ENCODE assay signal across 14 cellular contexts in the genomic region with DNA sequence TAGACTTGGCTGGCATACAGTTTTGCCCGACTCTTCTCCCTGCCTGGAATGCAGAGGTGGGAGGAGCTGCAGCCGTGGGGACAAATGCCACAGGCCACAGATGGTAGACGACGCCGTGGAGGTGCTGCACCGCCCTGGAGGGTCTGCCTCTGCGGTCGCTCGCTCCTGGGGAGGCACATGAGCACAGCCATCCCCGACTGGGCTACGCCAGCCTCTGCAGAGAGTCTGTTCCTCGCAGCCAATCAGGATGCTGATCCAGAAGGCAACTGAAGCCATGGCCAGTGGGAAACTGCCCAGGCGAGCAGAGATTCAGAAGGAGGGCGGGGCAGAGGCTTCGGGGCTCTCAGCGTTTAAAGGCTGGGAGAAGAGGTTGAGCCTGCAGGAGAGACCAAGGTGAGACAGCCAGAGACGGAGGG. TPM values are rescaled to one million over a fixed set of nuclear protein-coding genes. Genes with fewer than 3 reads are reported as not detected.
DNase-seq lines count a peak whose midpoint lies in the region; ATAC-seq, FAIRE-seq and TF ChIP-seq lines count a peak whose summit lies in the region.
"Had no signal": no experiment of that assay in that cellular context is flagged by ENCODE, and none has a peak within 500 bp of the region (broad histone marks: within the 10 kb centered on the region; RNA-seq: fewer than 3 reads in every experiment).

No MANE protein-coding gene starts in this region.

- no peak overlapping the region for H2AFZ ChIP-seq in H1 (ENCODE audit: low read length)

- no peak overlapping the region for H2BK15ac ChIP-seq in H1 (ENCODE audit: low read length)

- no peaks in the 10 kb centered on the region; a peak in 1 of 7 replicates for H3K27me3 ChIP-seq in H1 (replicated peaks in 1 of 4; ENCODE audit: control insufficient read depth in 3 of 4, extremely low read depth in 1 of 4, insufficient read depth in 3 of 4, low read length in 3 of 4)

- H4K5ac ChIP-seq in H1 (ENCODE audit: insufficient read length, low read depth, low read length), result no peak overlapping the region

- H3K4me2 ChIP-seq in H1 (ENCODE audit: insufficient read depth in 1 of 2, low read depth in 2 of 2, low read length in 2 of 2), result no peak overlapping the region

- H2BK120ac ChIP-seq in H1 (replicated peaks; ENCODE audit: low read depth, low read length), result no peak overlapping the region

- no peak for ATAC-seq in GM18873 (IDR thresholded peaks at IDR 0.05; ENCODE audit: low FRiP score, unreplicated experiment)
- ATAC-seq: sciatic nerve had no signal

- no peak for TF ChIP-seq CTCF in H1 (IDR thresholded peaks at IDR 0.05; ENCODE audit: control extremely low read depth in 1 of 3, insufficient read depth in 1 of 3, low read depth in 1 of 3, low read length in 3 of 3)

- H4K91ac ChIP-seq in H1 (replicated peaks; ENCODE audit: insufficient read length, low read length), result no peak overlapping the region

- no peaks in the 10 kb centered on the region for H3K79me1 ChIP-seq in H1 (ENCODE audit: low read depth, low read length)

- POLR2A ChIA-PET in H1 (lab: Charles Lee; ENCODE audit: partially characterized antibody), result interaction anchor here (0.5 to 1.1 kb wide), 2 partner anchors 16 to 805 kb away, joined by 3 to 4 read pairs; no protein-coding TSS in a partner anchor

- TF ChIP-seq RAD21 in H1 (IDR thresholded peaks at IDR 0.05 in 1 of 2, conservative IDR thresholded peaks at IDR 0.05 in 1 of 2; ENCODE audit: low read depth in 2 of 2, low read length in 2 of 2), result no peak

- no peak overlapping the region for H3K23ac ChIP-seq in H1 (ENCODE audit: insufficient read length)

- no peak overlapping the region for H3K9ac ChIP-seq in H1 (replicated peaks in 1 of 4; ENCODE audit: extremely low read depth in 1 of 4, low read depth in 3 of 4, low read length in 3 of 4)

- H3K4me1 ChIP-seq in H1 (replicated peaks in 1 of 4; ENCODE audit: control insufficient read depth in 3 of 4, insufficient read depth in 4 of 4, low read length in 3 of 4), result peaks cover 0 to 10% (median 6%) of the 10 kb centered on the region in 4 experiments; a peak in 6 of 7 replicates

- H2AK5ac ChIP-seq in H1 (ENCODE audit: low read depth, low read length), result no peak overlapping the region

- no peak overlapping the region for H3K4ac ChIP-seq in H1 (replicated peaks; ENCODE audit: insufficient read length, low read depth, low read length)

- H3K56ac ChIP-seq in H1 (replicated peaks; ENCODE audit: insufficient read length, low read depth, low read length), result no peak overlapping the region

- H3K18ac ChIP-seq in H1 (ENCODE audit: extremely low read depth, low read length), result no peak overlapping the region

- DNase-seq in EH (ENCODE audit: low read depth), result peak; percentile 57
- peak; percentile 30 for DNase-seq in NCI-H69 (lab: John Stamatoyannopoulos, UW)
- DNase-seq in H1 (ENCODE audit: low read depth in 1 of 2, low spot score in 2 of 2), result no peak
- DNase-seq in posterior vena cava (ENCODE audit: low spot score), result peak; percentile 78
- DNase-seq in NOMO-1 treated with dmso at 0.1 percent for 144 hours (lab: John Stamatoyannopoulos, UW; ENCODE audit: unreplicated experiment), result no peak
- DNase-seq in NCI-H2107 treated with DMSO at 0.1 percent for 48 hours (lab: John Stamatoyannopoulos, UW; ENCODE audit: unreplicated experiment), result no peak
- DNase-seq in NCI-H2171 treated with DMSO at 0.1 percent for 48 hours (lab: John Stamatoyannopoulos, UW), result no peak
- DNase-seq: activated CD4-positive, alpha-beta T cell treated with anti-CD3 and anti-CD28 coated beads for 4 hours; activated gamma-delta T cell treated with Interleukin-2 at 50 U/mL for 16 hours; NCI-H1105 treated with DMSO at 0.1 percent for 48 hours; SW 1271 had no signal

- no peak overlapping the region for H2BK20ac ChIP-seq in H1 (ENCODE audit: low read length)

- no peaks in the 10 kb centered on the region for H3K79me2 ChIP-seq in H1 (ENCODE audit: control insufficient read depth in 1 of 2, insufficient read depth in 2 of 2, low read length in 2 of 2)

- no peak overlapping the region for H3K4me3 ChIP-seq in H1 (ENCODE audit: extremely low read depth in 1 of 4, insufficient read depth in 2 of 4, low read depth in 3 of 4, low read length in 4 of 4)

- CTCF ChIA-PET in H1 (lab: Charles Lee; ENCODE audit: partially characterized antibody), result interaction anchor here (1.1 kb wide), 1 partner anchor 26 kb away, joined by 4 read pairs; no protein-coding TSS in a partner anchor

- H4K8ac ChIP-seq in H1 (ENCODE audit: extremely low read depth, insufficient read depth, low read length), result 0 out of 2 replicates have a peak overlapping the region, but pooled peaks have one; percentile 60

- no peaks in the 10 kb centered on the region for H3K23me2 ChIP-seq in H1 (ENCODE audit: low read depth, low read length)

- intact Hi-C loops in posterior vena cava (cut with DNase I), result no loop called here

- H3K36me3 ChIP-seq in H1 (ENCODE audit: control insufficient read depth in 2 of 4, insufficient read depth in 4 of 4, low read length in 3 of 4), result no peaks in the 10 kb centered on the region

- no peak for FAIRE-seq in H1 (lab: Jason Lieb, UNC)

- H2BK12ac ChIP-seq in H1 (ENCODE audit: low read depth, low read length), result peak overlapping the region; percentile 27; the same call in 1 of the 2 replicates

- no peak overlapping the region for H3K14ac ChIP-seq in H1 (ENCODE audit: insufficient read length)

- no peak for TF ChIP-seq POLR2A in H1 (IDR thresholded peaks at IDR 0.05; ENCODE audit: control extremely low read depth in 1 of 2, low read depth in 2 of 2, low read length in 2 of 2)

- H3K9me3 ChIP-seq in H1 (ENCODE audit: insufficient read depth in 2 of 2, low read depth in 1 of 2, low read length in 1 of 2), result no peaks in the 10 kb centered on the region

- no peaks in the 10 kb centered on the region for H4K20me1 ChIP-seq in H1 (replicated peaks in 1 of 2; ENCODE audit: control insufficient read depth in 1 of 2, insufficient read depth in 2 of 2, low read length in 2 of 2)

- WGBS in H1 (ENCODE audit: extremely low coverage in 1 of 2, insufficient coverage in 1 of 2, insufficient read length in 1 of 2, insufficient replicate concordance in 2 of 2, low coverage in 1 of 2, low lambda C conversion rate in 2 of 2, missing lambda C conversion rate in 1 of 2), 2 experiments, result 88% methylated on average over 17 of the region's 17 CpGs; no CpG with 5 or more reads in 1 of the 2 experiments

- no peak overlapping the region for H2BK5ac ChIP-seq in H1 (ENCODE audit: low read depth, low read length)

- TF ChIP-seq EP300 in H1 (IDR thresholded peaks at IDR 0.05; ENCODE audit: borderline replicate concordance in 1 of 2, low read depth in 2 of 2, low read length in 2 of 2), result no peak

- no peak overlapping the region for H3K27ac ChIP-seq in H1 (ENCODE audit: low read depth, low read length)

TF ChIP-seq in H1, 55 proteins besides CTCF, POLR2A, EP300 and RAD21 (continues in another document):
- TF ChIP-seq, protein P1, sequence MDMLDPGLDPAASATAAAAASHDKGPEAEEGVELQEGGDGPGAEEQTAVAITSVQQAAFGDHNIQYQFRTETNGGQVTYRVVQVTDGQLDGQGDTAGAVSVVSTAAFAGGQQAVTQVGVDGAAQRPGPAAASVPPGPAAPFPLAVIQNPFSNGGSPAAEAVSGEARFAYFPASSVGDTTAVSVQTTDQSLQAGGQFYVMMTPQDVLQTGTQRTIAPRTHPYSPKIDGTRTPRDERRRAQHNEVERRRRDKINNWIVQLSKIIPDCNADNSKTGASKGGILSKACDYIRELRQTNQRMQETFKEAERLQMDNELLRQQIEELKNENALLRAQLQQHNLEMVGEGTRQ (IDR thresholded peaks at IDR 0.05; ENCODE audit: low read length), result no peak
- TF ChIP-seq SAP30 (IDR thresholded peaks at IDR 0.05; ENCODE audit: insufficient read depth, insufficient replicate concordance, low read length) (no peak), RXRA (IDR thresholded peaks at IDR 0.05; ENCODE audit: insufficient read depth, low read depth, low read length) (no peak), RFX5 (IDR thresholded peaks at IDR 0.05; ENCODE audit: borderline replicate concordance, low read depth, low read length) (no peak), RBBP5 (IDR thresholded peaks at IDR 0.05; ENCODE audit: borderline replicate concordance, low read depth, low read length) (no peak)

RNA-seq across cellular contexts. Expression of gene LRRC15, which starts 11.9 kb away (rescaled TPM):
- 0.37 and 0.40 TPM in 2 replicates for total RNA-seq in H1 (2021; fragmentation: NEBNext Ultra II Directional; extraction: Animal tissue kit (Norgen Biotek cat#: 25700))
- polyA plus RNA-seq in H1 (2011; rRNA removed), result 0.15 and 0.17 TPM in 2 replicates
- 0.08 TPM for polyA plus RNA-seq in H1 (2011; cell fraction: cytosol; rRNA removed)
- 0.19 TPM for polyA plus RNA-seq in H1 (2011; cell fraction: nucleus; rRNA removed)
- 0.11 to 0.16 TPM (median 0.16 TPM) in 3 of 4 replicates, not detected in the other for polyA plus RNA-seq in H1 (2012, experiment 1 of 2)
- polyA plus RNA-seq in H1 (2012, experiment 2 of 2), result 0.07 TPM
- polyA plus RNA-seq in H1 (2013, experiment 1 of 2), result 0.34 TPM
- 0.42 TPM for polyA plus RNA-seq in H1 (2013, experiment 2 of 2)
- 0.17 and 0.32 TPM in 2 replicates for polyA minus RNA-seq in H1 (2011; rRNA and poly(A)+ RNA removed)
- not detected for polyA minus RNA-seq in H1 (2011; cell fraction: cytosol; rRNA and poly(A)+ RNA removed)
- polyA minus RNA-seq in H1 (2011; cell fraction: nucleus; rRNA and poly(A)+ RNA removed), result 0.10 TPM
- total RNA-seq in posterior vena cava, result 1 to 10 TPM; 2.3 to 3.0 TPM

RNA-seq across cellular contexts. Expression of gene GP5, which starts 17.6 kb away (rescaled TPM):
- 0.10 and 0.13 TPM in 2 replicates for total RNA-seq in H1 (2021; fragmentation: NEBNext Ultra II Directional; extraction: Animal tissue kit (Norgen Biotek cat#: 25700))
- 0.05 and 0.14 TPM in 2 replicates for polyA plus RNA-seq in H1 (2011; rRNA removed)
- polyA plus RNA-seq in H1 (2011; cell fraction: cytosol; rRNA removed), result 0.05 TPM
- 0.06 TPM for polyA plus RNA-seq in H1 (2011; cell fraction: nucleus; rRNA removed)
- polyA plus RNA-seq in H1 (2012, experiment 1 of 2), result 0.05 to 0.10 TPM (median 0.07 TPM) in 3 of 4 replicates, not detected in the other
- polyA plus RNA-seq in H1 (2012, experiment 2 of 2), result 0.09 TPM
- polyA plus RNA-seq in H1 (2013, experiment 1 of 2), result 0.04 TPM
- polyA plus RNA-seq in H1 (2013, experiment 2 of 2), result 0.02 TPM
- polyA minus RNA-seq in H1 (2011; rRNA and poly(A)+ RNA removed), result 0.07 and 0.13 TPM in 2 replicates
- not detected for polyA minus RNA-seq in H1 (2011; cell fraction: cytosol; rRNA and poly(A)+ RNA removed)
- polyA minus RNA-seq in H1 (2011; cell fraction: nucleus; rRNA and poly(A)+ RNA removed), result 0.20 TPM
- total RNA-seq in posterior vena cava, result under 1 TPM; 0.05 to 0.09 TPM
- total RNA-seq: H4 had no signal

RNA-seq across cellular contexts. Expression of gene CPN2, which starts 30.3 kb away (rescaled TPM):
- total RNA-seq in H1 (2021; fragmentation: NEBNext Ultra II Directional; extraction: Animal tissue kit (Norgen Biotek cat#: 25700)), result not detected in 2 replicates
- 0.03 TPM in 1 of 2 replicates, not detected in the other for polyA plus RNA-seq in H1 (2011; rRNA removed)
- not detected for polyA plus RNA-seq in H1 (2011; cell fraction: cytosol; rRNA removed)
- polyA plus RNA-seq in H1 (2011; cell fraction: nucleus; rRNA removed), result not detected
- 0.12 TPM in 1 of 4 replicates, not detected in the others for polyA plus RNA-seq in H1 (2012, experiment 1 of 2)
- polyA plus RNA-seq in H1 (2012, experiment 2 of 2), result not detected
- 0.02 TPM for polyA plus RNA-seq in H1 (2013, experiment 1 of 2)
- 0.02 TPM for polyA plus RNA-seq in H1 (2013, experiment 2 of 2)
- not detected in 2 replicates for polyA minus RNA-seq in H1 (2011; rRNA and poly(A)+ RNA removed)
- not detected for polyA minus RNA-seq in H1 (2011; cell fraction: cytosol; rRNA and poly(A)+ RNA removed)
- polyA minus RNA-seq in H1 (2011; cell fraction: nucleus; rRNA and poly(A)+ RNA removed), result not detected
- total RNA-seq in posterior vena cava, result under 1 TPM in 1 of 2 donors, not detected in 1; 0.14 TPM
- total RNA-seq: H4, sciatic nerve had no signal

Comparison
In these comparisons a context has a peak if more than half of its experiments do, and no peak if none do; other contexts are left out.
1. DNase-seq: peak in EH (single experiment), NCI-H69 (single experiment) and posterior vena cava (single experiment); none in H1 (0 of 2), NOMO-1 treated with dmso at 0.1 percent for 144 hours (single experiment), NCI-H2107 treated with DMSO at 0.1 percent for 48 hours (single experiment) and NCI-H2171 treated with DMSO at 0.1 percent for 48 hours (single experiment).